In genomic region chr3:46215810-46216414, GRCh38 we compare ENCODE assay signal across 26 cellular contexts. TPM values are rescaled to one million over a fixed set of nuclear protein-coding genes. Genes with fewer than 3 reads are reported as not detected.
DNase-seq lines count a peak whose midpoint lies in the region; TF ChIP-seq lines count a peak whose summit lies in the region.
"Had no signal": no experiment of that assay in that cellular context is flagged by ENCODE, and none has a peak within 500 bp of the region (broad histone marks: within the 10 kb centered on the region; RNA-seq: fewer than 3 reads in every experiment).

No MANE protein-coding gene starts in this region.

- H3K4me2 ChIP-seq in osteoblast (ENCODE audit: insufficient read depth, low read length) = no peak overlapping the region

- no peaks in the 10 kb centered on the region for H3K36me3 ChIP-seq in MG63
- H3K36me3 ChIP-seq in osteoblast (ENCODE audit: insufficient read depth, low read length) = no peaks in the 10 kb centered on the region
- H3K36me3 ChIP-seq: colonic mucosa, thyroid gland had no signal

- H3K4me1 ChIP-seq in osteoblast (ENCODE audit: insufficient read depth, low read length) = no peaks in the 10 kb centered on the region
- H3K4me1 ChIP-seq: colonic mucosa, psoas muscle, thyroid gland had no signal

- H3K9me3 ChIP-seq in MG63 (no peaks in the 10 kb centered on the region), osteoblast (ENCODE audit: low read depth, low read length) (no peaks in the 10 kb centered on the region)
- H3K9me3 ChIP-seq: body of pancreas, colonic mucosa, psoas muscle, thyroid gland had no signal

- H3K27ac ChIP-seq in osteoblast (ENCODE audit: low read depth, low read length) = no peak overlapping the region
- H3K27ac ChIP-seq: body of pancreas, colonic mucosa, psoas muscle, skin epidermis, thyroid gland had no signal

- no peak overlapping the region for H2AFZ ChIP-seq in osteoblast (ENCODE audit: low read length)

- no peaks in the 10 kb centered on the region for H4K20me1 ChIP-seq in osteoblast (ENCODE audit: insufficient read depth, low read length)

- H3K79me2 ChIP-seq in osteoblast (ENCODE audit: insufficient read depth, low read length) = no peaks in the 10 kb centered on the region

- peak; percentile 92 for DNase-seq in EL
- peak; percentile 62 for DNase-seq in MG63
- peak; percentile 16 for DNase-seq in fibroblast of gingiva (ENCODE audit: low read depth)
- peak; percentile 48 for DNase-seq in osteoblast (ENCODE audit: insufficient read length, low spot score, missing footprints)
- no peak for DNase-seq in NK-92 treated with Interleukin-12 subunit alpha and Interleukin-12 subunit beta, amount 100 ng/mL, for 24 hours (lab: John Stamatoyannopoulos, UW)
- DNase-seq in NCI-H2196 (lab: John Stamatoyannopoulos, UW; ENCODE audit: unreplicated experiment) = no peak
- no peak for DNase-seq in NCI-H748 (lab: John Stamatoyannopoulos, UW; ENCODE audit: unreplicated experiment)
- DNase-seq in LoVo (ENCODE audit: low spot score) = no peak
- DNase-seq: activated CD4-positive, alpha-beta T cell treated with anti-CD3 and anti-CD28 coated beads for 36 hours; activated naive CD8-positive, alpha-beta T cell treated with anti-CD3 and anti-CD28 coated beads for 36 hours; CD4-positive, CD25-positive, alpha-beta regulatory T cell; colonic mucosa; foreskin melanocyte; Karpas-422; kidney glomerular epithelial cell; NCI-H526 treated with DMSO at 0.1 percent for 48 hours; OCI-M1; psoas muscle; SHP77 treated with DMSO at 0.1 percent for 48 hours; stimulated activated naive CD4-positive, alpha-beta T cell treated with Interleukin-2 at 50 U/mL for 16 hours; T-cell; thyroid gland had no signal

- H3K4me3 ChIP-seq in MG63 (no peak overlapping the region), osteoblast (ENCODE audit: insufficient read depth, low read length) (no peak overlapping the region)
- H3K4me3 ChIP-seq: body of pancreas, colonic mucosa, psoas muscle, skin epidermis, thyroid gland had no signal

- no peaks in the 10 kb centered on the region for H3K27me3 ChIP-seq in MG63
- H3K27me3 ChIP-seq in osteoblast (ENCODE audit: insufficient read depth, low read length) = peaks cover 44% of the 10 kb centered on the region
- H3K27me3 ChIP-seq: body of pancreas, colonic mucosa, thyroid gland had no signal

- no peak for TF ChIP-seq CTCF in osteoblast (IDR thresholded peaks at IDR 0.05; ENCODE audit: extremely low read depth, low read depth, low read length)

RNA-seq across cellular contexts. Expression of gene CCR1, which starts 7.8 kb away (rescaled TPM):
- total RNA-seq in MG63 (2014; rRNA removed; shearing (Covaris generic); ENCODE audit: low replicate concordance) = not detected in 2 replicates
- 0.59 and 1.1 TPM in 2 replicates for total RNA-seq in osteoblast

RNA-seq across cellular contexts. Expression of gene CCR3, which starts 26.3 kb away (rescaled TPM):
- total RNA-seq in MG63 (2014; rRNA removed; shearing (Covaris generic); ENCODE audit: low replicate concordance) = not detected in 2 replicates
- not detected in 2 replicates for total RNA-seq in osteoblast
- total RNA-seq: activated CD4-positive, alpha-beta T cell treated with anti-CD3 and anti-CD28 coated beads for 36 hours; activated naive CD8-positive, alpha-beta T cell treated with anti-CD3 and anti-CD28 coated beads for 36 hours; activated T-helper 17 cell treated with anti-CD3 and anti-CD28 coated beads, Interleukin-2, amount 50 U/mL, for 72 hours; body of pancreas; colonic mucosa; HT1080; thyroid gland had no signal

Comparison
In these comparisons a context has a peak if more than half of its experiments do, and no peak if none do; other contexts are left out.
1. DNase-seq: peak in EL (single experiment), MG63 (single experiment), fibroblast of gingiva (single experiment) and osteoblast (single experiment); none in NK-92 treated with Interleukin-12 subunit alpha and Interleukin-12 subunit beta, amount 100 ng/mL, for 24 hours (single experiment), NCI-H2196 (single experiment), NCI-H748 (single experiment) and LoVo (single experiment).